Comparison of ENCODE assay signal across 24 cellular contexts in genomic region chr14:33464563-33464962, GRCh38.
DNase-seq lines count a peak whose midpoint lies in the region; ATAC-seq, FAIRE-seq and TF ChIP-seq lines count a peak whose summit lies in the region.
"Had no signal": no experiment of that assay in that cellular context is flagged by ENCODE, and none has a peak within 500 bp of the region (broad histone marks: within the 10 kb centered on the region; RNA-seq: fewer than 3 reads in every experiment).

No MANE protein-coding gene starts in this region.

- TF ChIP-seq CTCF in HepG2 (CRISPR knock-in tag; IDR thresholded peaks at IDR 0.05), result no peak
- no peak for TF ChIP-seq CTCF in right lobe of liver (IDR thresholded peaks at IDR 0.05)
- TF ChIP-seq CTCF in VCaP (conservative IDR thresholded peaks at IDR 0.05), result no peak
- no peak for TF ChIP-seq CTCF in osteocyte (IDR thresholded peaks at IDR 0.05)

- POLR2A ChIA-PET in HepG2 (lab: Yijun Ruan, JAX), result no interaction called here

- intact Hi-C loops in HepG2 (cut with micrococcal nuclease; ENCODE audit: unreplicated experiment), result no loop called here
- intact Hi-C loops in right lobe of liver (cut with DNase I), result no loop called here

- no peak for ATAC-seq in HepG2
- ATAC-seq in right lobe of liver, result no peak
- no peak for ATAC-seq in stimulated activated naive B cell treated with anti-CD40 and anti-IgM and Interleukin-4, amounts not matched to agents 10 μg/mL and 1 μg/mL and 100 μg/mL, for 72 hours (replicated peaks)
- ATAC-seq: HCT116 had no signal

- H3K9ac ChIP-seq in HepG2 (ENCODE audit: insufficient read depth, low read depth, low read length), result no peak overlapping the region

- in situ Hi-C loops in HepG2 (cut with HindIII; ENCODE audit: extremely low pct_ligation_motif_present, low pct_unique_long_range_greater_than_20kb), result no loop called here

- TF ChIP-seq POLR2A in HepG2 (IDR thresholded peaks at IDR 0.05; ENCODE audit: insufficient read depth in 1 of 2, low read depth in 2 of 2, low read length in 2 of 2), result no peak
- no peak for TF ChIP-seq POLR2A in right lobe of liver (IDR thresholded peaks at IDR 0.05)

- no peak overlapping the region for H3K27ac ChIP-seq in HepG2 (ENCODE audit: extremely low read length, insufficient read depth, low read length)
- H3K27ac ChIP-seq in right lobe of liver, result no peak overlapping the region
- H3K27ac ChIP-seq in VCaP, result peak overlapping the region; percentile 23; the same call in 1 of the 2 replicates
- H3K27ac ChIP-seq: HL-60 had no signal

- DNase-seq in HepG2 (ENCODE audit: low spot score) (no peak), right lobe of liver (no peak), pons (ENCODE audit: low spot score) (peak; percentile 23), osteocyte (ENCODE audit: extremely low spot score, unreplicated experiment) (no peak), OCI-M2 (lab: John Stamatoyannopoulos, UW; ENCODE audit: unreplicated experiment) (no peak)
- DNase-seq in stimulated activated naive B cell treated with anti-CD40 and anti-IgM and Interleukin-4, amounts not matched to agents 10 μg/mL and 1 μg/mL and 100 μg/mL, for 72 hours, result no peak
- no peak for DNase-seq in effector CD4-positive, alpha-beta T cell
- DNase-seq: ACHN; BE2C; Caco-2; CD4-positive, CD25-positive, alpha-beta regulatory T cell; CD8-positive, alpha-beta memory T cell; DMS79; GDM1; GOT3; H7; HFFc6; IMR-90 had no signal

- CTCF ChIA-PET in HepG2 (lab: Yijun Ruan, JAX; ENCODE audit: low intra/inter-chr PET ratio, low total read pairs), result no interaction called here

- H3K27me3 ChIP-seq in HepG2 (ENCODE audit: control insufficient read depth in 1 of 2, insufficient read depth in 2 of 2, low read length in 2 of 2) (peaks cover 0 to 12% of the 10 kb centered on the region in 2 experiments; a peak in 2 of 5 replicates), right lobe of liver (no peaks in the 10 kb centered on the region)
- H3K27me3 ChIP-seq: BE2C had no signal

- no peak overlapping the region for H3K4me3 Mint-ChIP-seq in stimulated activated naive B cell treated with anti-CD40 and anti-IgM and Interleukin-4, amounts not matched to agents 10 μg/mL and 1 μg/mL and 100 μg/mL, for 72 hours
- H3K4me3 Mint-ChIP-seq in osteocyte (ENCODE audit: unreplicated experiment), result no peak overlapping the region
- H3K4me3 Mint-ChIP-seq: CD4-positive, CD25-positive, alpha-beta regulatory T cell; CD8-positive, alpha-beta memory T cell; HFFc6 had no signal

- no peaks in the 10 kb centered on the region for H3K79me2 ChIP-seq in HepG2 (ENCODE audit: insufficient read depth, low read length)

- H3K4me1 ChIP-seq in HepG2 (ENCODE audit: insufficient read depth, low read length) (no peaks in the 10 kb centered on the region), right lobe of liver (no peaks in the 10 kb centered on the region)
- H3K4me1 ChIP-seq: BE2C, Caco-2 had no signal

- no peaks in the 10 kb centered on the region for H3K27me3 Mint-ChIP-seq in stimulated activated naive B cell treated with anti-CD40 and anti-IgM and Interleukin-4, amounts not matched to agents 10 μg/mL and 1 μg/mL and 100 μg/mL, for 72 hours
- no peaks in the 10 kb centered on the region for H3K27me3 Mint-ChIP-seq in osteocyte (ENCODE audit: unreplicated experiment)
- H3K27me3 Mint-ChIP-seq: CD8-positive, alpha-beta memory T cell had no signal

- no peak overlapping the region for H2AFZ ChIP-seq in HepG2 (ENCODE audit: low read length)

- TF ChIP-seq EP300 in HepG2 (IDR thresholded peaks at IDR 0.05; ENCODE audit: low read depth in 2 of 2, low read length in 2 of 2), result no peak
- TF ChIP-seq EP300 in HepG2 (CRISPR knock-in tag; IDR thresholded peaks at IDR 0.05; ENCODE audit: borderline replicate concordance), result no peak

- FAIRE-seq in HepG2 (lab: Jason Lieb, UNC), result no peak
- FAIRE-seq: A204.1, D721Med, GM12892 had no signal

- no peaks in the 10 kb centered on the region for H3K9me3 Mint-ChIP-seq in stimulated activated naive B cell treated with anti-CD40 and anti-IgM and Interleukin-4, amounts not matched to agents 10 μg/mL and 1 μg/mL and 100 μg/mL, for 72 hours
- no peaks in the 10 kb centered on the region for H3K9me3 Mint-ChIP-seq in osteocyte (ENCODE audit: unreplicated experiment)
- H3K9me3 Mint-ChIP-seq: HFFc6 had no signal

- H3K4me3 ChIP-seq in HepG2 (replicated peaks in 1 of 3; ENCODE audit: insufficient read depth in 1 of 3, low read depth in 2 of 3, low read length in 3 of 3), result no peak overlapping the region
- H3K4me3 ChIP-seq in right lobe of liver, result no peak overlapping the region

- WGBS in HepG2 (ENCODE audit: low lambda C conversion rate), result 18% methylated on average over 5 of the region's 5 CpGs
- WGBS in right lobe of liver (ENCODE audit: insufficient coverage, low coverage, low lambda C conversion rate, missing lambda C conversion rate), result 62% methylated on average over 4 of the region's 5 CpGs

- no peaks in the 10 kb centered on the region for H3K36me3 Mint-ChIP-seq in stimulated activated naive B cell treated with anti-CD40 and anti-IgM and Interleukin-4, amounts not matched to agents 10 μg/mL and 1 μg/mL and 100 μg/mL, for 72 hours
- no peaks in the 10 kb centered on the region for H3K36me3 Mint-ChIP-seq in osteocyte (ENCODE audit: unreplicated experiment)
- H3K36me3 Mint-ChIP-seq: CD4-positive, CD25-positive, alpha-beta regulatory T cell; CD8-positive, alpha-beta memory T cell had no signal

- H4K20me1 ChIP-seq in HepG2 (ENCODE audit: insufficient read depth, low read length), result no peaks in the 10 kb centered on the region

- no peak for TF ChIP-seq RAD21 in HepG2 (CRISPR knock-in tag; IDR thresholded peaks at IDR 0.05)

- BruUV-seq in HepG2 (replicated peaks; lab: Mats Ljungman, UMichigan), result no TSS peak

- no peak overlapping the region for H3K4me2 ChIP-seq in HepG2 (ENCODE audit: low read depth, low read length)

- no peaks in the 10 kb centered on the region for H3K4me1 Mint-ChIP-seq in stimulated activated naive B cell treated with anti-CD40 and anti-IgM and Interleukin-4, amounts not matched to agents 10 μg/mL and 1 μg/mL and 100 μg/mL, for 72 hours
- peaks cover 12% of the 10 kb centered on the region for H3K4me1 Mint-ChIP-seq in osteocyte (ENCODE audit: unreplicated experiment)
- H3K4me1 Mint-ChIP-seq: CD4-positive, CD25-positive, alpha-beta regulatory T cell; CD8-positive, alpha-beta memory T cell had no signal

- H3K9me3 ChIP-seq in HepG2 (ENCODE audit: low read length), result no peaks in the 10 kb centered on the region
- no peaks in the 10 kb centered on the region for H3K9me3 ChIP-seq in right lobe of liver
- H3K9me3 ChIP-seq: BE2C, Caco-2 had no signal

- H3K36me3 ChIP-seq in HepG2 (replicated peaks in 1 of 2; ENCODE audit: control insufficient read depth in 1 of 2, insufficient read depth in 2 of 2, low read length in 2 of 2), result no peaks in the 10 kb centered on the region
- H3K36me3 ChIP-seq in right lobe of liver, result no peaks in the 10 kb centered on the region
- H3K36me3 ChIP-seq: BE2C had no signal

- H3K27ac Mint-ChIP-seq in stimulated activated naive B cell treated with anti-CD40 and anti-IgM and Interleukin-4, amounts not matched to agents 10 μg/mL and 1 μg/mL and 100 μg/mL, for 72 hours, result peak overlapping the region; percentile 34
- no peak overlapping the region for H3K27ac Mint-ChIP-seq in osteocyte (ENCODE audit: unreplicated experiment)
- H3K27ac Mint-ChIP-seq: CD4-positive, CD25-positive, alpha-beta regulatory T cell; CD8-positive, alpha-beta memory T cell; HFFc6 had no signal

TF ChIP-seq in HepG2, 621 proteins besides CTCF, POLR2A, EP300 and RAD21:
- TF ChIP-seq ZNF766 (CRISPR knock-in tag; IDR thresholded peaks at IDR 0.05; ENCODE audit: borderline replicate concordance) (no peak), ZNF20 (CRISPR knock-in tag; IDR thresholded peaks at IDR 0.05) (no peak), CREB1 (IDR thresholded peaks at IDR 0.05) (0 out of 2 replicates have a peak, but pooled peaks have one; percentile 38), CREB1 (CRISPR knock-in tag; IDR thresholded peaks at IDR 0.05) (no peak)
